8 cellular contexts compared by ENCODE assay signal in genomic region chr5:5421149-5421960, GRCh38. TPM values are rescaled to one million over a fixed set of nuclear protein-coding genes. Genes with fewer than 3 reads are reported as not detected.
DNase-seq lines count a peak whose midpoint lies in the region; ATAC-seq and FAIRE-seq lines count a peak whose summit lies in the region.

No MANE protein-coding gene starts in this region.

- no peak for FAIRE-seq in urothelium cell line (lab: Jason Lieb, UNC)

- no peaks in the 10 kb centered on the region for H3K9me3 Mint-ChIP-seq in T-cell
- H3K9me3 Mint-ChIP-seq in naive thymus-derived CD8-positive, alpha-beta T cell = no peaks in the 10 kb centered on the region

- H3K27ac ChIP-seq in duodenal mucosa (ENCODE audit: low read depth, low read length) = peak overlapping the region; percentile 99

- no peaks in the 10 kb centered on the region for H3K9me3 ChIP-seq in duodenal mucosa (ENCODE audit: control insufficient read depth in 1 of 2, low read length in 2 of 2)

- CTCF ChIA-PET in T-cell (lab: Charles Lee) = interaction anchor here in 1 of 2 donors (0.6 to 2.0 kb wide), 6 partner anchors 9 to 1211 kb away, joined by 3 to 6 read pairs (median 3); partner anchors contain the start of genes MED10, NSUN2 and SRD5A1

- H3K36me3 ChIP-seq in duodenal mucosa (ENCODE audit: control insufficient read depth in 1 of 2, insufficient read depth in 2 of 2, low read length in 2 of 2) = no peaks in the 10 kb centered on the region

- ATAC-seq in HG03039 (IDR thresholded peaks at IDR 0.05; ENCODE audit: unreplicated experiment) (peak; percentile 18), T-cell (replicated peaks in 1 of 4) (no peak), HG03196 (IDR thresholded peaks at IDR 0.05; ENCODE audit: unreplicated experiment) (no peak)
- ATAC-seq in naive thymus-derived CD8-positive, alpha-beta T cell = peak in 1 of 2 donors; percentile 2

- H3K27me3 ChIP-seq in duodenal mucosa (ENCODE audit: control insufficient read depth in 1 of 2, insufficient read depth in 2 of 2, low read length in 2 of 2) = no peaks in the 10 kb centered on the region

- no peaks in the 10 kb centered on the region for H3K27me3 Mint-ChIP-seq in T-cell
- H3K27me3 Mint-ChIP-seq in naive thymus-derived CD8-positive, alpha-beta T cell = no peaks in the 10 kb centered on the region

- H3K4me3 ChIP-seq in duodenal mucosa (ENCODE audit: low read depth in 1 of 2, low read length in 2 of 2) = peak overlapping the region; percentile 92 to 95

- DNase-seq in NCI-H2081 (lab: John Stamatoyannopoulos, UW) (peak; percentile 9 to 50), NCI-H2081 treated with DMSO at 0.1 percent for 48 hours (lab: John Stamatoyannopoulos, UW) (no peak), T-cell (peak in 25 of 34 experiments; percentile 1 to 34 (median 20)), urothelium cell line (ENCODE audit: low spot score) (no peak)
- DNase-seq in naive thymus-derived CD8-positive, alpha-beta T cell = peak in 7 of 10 donors; percentile 12 to 67 (median 35)

- peaks cover 20 to 25% (median 22%) of the 10 kb centered on the region in 3 donors for H3K4me1 Mint-ChIP-seq in T-cell
- H3K4me1 Mint-ChIP-seq in naive thymus-derived CD8-positive, alpha-beta T cell = peaks cover 12 to 19% (median 16%) of the 10 kb centered on the region in 4 donors

- peak overlapping the region; percentile 65 to 76 for H3K9ac ChIP-seq in duodenal mucosa (ENCODE audit: low read depth in 1 of 2, low read length in 2 of 2)

- H3K4me3 Mint-ChIP-seq in T-cell = peak overlapping the region in 2 of 3 donors; percentile 94 to 95
- H3K4me3 Mint-ChIP-seq in naive thymus-derived CD8-positive, alpha-beta T cell = peak overlapping the region in 8 of 10 donors; percentile 91 to 98 (median 94)

- H3K4me1 ChIP-seq in duodenal mucosa (ENCODE audit: control insufficient read depth in 1 of 2, insufficient read depth in 2 of 2, low read length in 2 of 2) = peaks cover 27 to 37% of the 10 kb centered on the region in 2 donors

- peaks cover 17% of the 10 kb centered on the region for H3K36me3 Mint-ChIP-seq in T-cell
- H3K36me3 Mint-ChIP-seq in naive thymus-derived CD8-positive, alpha-beta T cell = peaks cover 0 to 12% (median 6%) of the 10 kb centered on the region in 3 donors

- H3K27ac Mint-ChIP-seq in T-cell = peak overlapping the region; percentile 98 to 99
- H3K27ac Mint-ChIP-seq in naive thymus-derived CD8-positive, alpha-beta T cell = peak overlapping the region in 8 of 10 donors; percentile 98 to 99 (median 98)

- POLR2A ChIA-PET in T-cell (lab: Charles Lee) = interaction anchor here in 1 of 2 donors (1.0 to 1.4 kb wide), 2 partner anchors 1212 to 1292 kb away, joined by 3 to 7 read pairs; partner anchors contain the start of genes NSUN2, SRD5A1 and TENT4A
- POLR2A ChIA-PET in naive thymus-derived CD8-positive, alpha-beta T cell (lab: Charles Lee) = interaction anchor here (0.5 to 2.5 kb wide), 11 partner anchors 8 to 1301 kb away, joined by 3 to 16 read pairs (median 3); partner anchors contain the start of genes MED10, NSUN2, SRD5A1 and TENT4A

RNA-seq across cellular contexts. Expression of gene ICE1, which starts 1.1 kb away (rescaled TPM):
- total RNA-seq in T-cell = 10 to 100 TPM; 37.3 to 42.9 (median 40.5) TPM
- total RNA-seq in naive thymus-derived CD8-positive, alpha-beta T cell = 10 to 100 TPM; 50.8 to 53.3 TPM
- polyA plus RNA-seq in naive thymus-derived CD8-positive, alpha-beta T cell = 10 to 100 TPM; 16.1 to 18.8 (median 16.3) TPM

Comparison
In these comparisons a context has a peak if more than half of its experiments do, and no peak if none do; other contexts are left out.
1. DNase-seq: peak in NCI-H2081 (2 of 2), T-cell (25 of 34) and naive thymus-derived CD8-positive, alpha-beta T cell (7 of 10); none in NCI-H2081 treated with DMSO at 0.1 percent for 48 hours (single experiment) and urothelium cell line (single experiment).